In genomic region chr1:44819594-44820327, GRCh38 we compare ENCODE assay signal across 1 cellular context.
TF ChIP-seq lines count a peak whose summit lies in the region.

No MANE protein-coding gene starts in this region.

TF ChIP-seq in K562, 482 proteins besides CTCF, POLR2A, EP300 and RAD21 (continued from another document and continues in another):
- TF ChIP-seq PREB (CRISPR knock-in tag; IDR thresholded peaks at IDR 0.05) (no peak), ZNF449 (CRISPR knock-in tag; IDR thresholded peaks at IDR 0.05) (no peak), HINFP (tag; conservative IDR thresholded peaks at IDR 0.05; ENCODE audit: low read depth) (0 out of 2 replicates have a peak, but pooled peaks have one; percentile 30), ZKSCAN3 (CRISPR knock-in tag; IDR thresholded peaks at IDR 0.05) (no peak), ZBTB26 (CRISPR knock-in tag; IDR thresholded peaks at IDR 0.05) (no peak; the same call in 1 of the 2 replicates), ZNF639 (CRISPR knock-in tag; conservative IDR thresholded peaks at IDR 0.05 in 1 of 2, IDR thresholded peaks at IDR 0.05 in 1 of 2) (peak in 1 of 2 experiments; percentile 80; a peak in 2 of 4 replicates), SIN3B (IDR thresholded peaks at IDR 0.05; ENCODE audit: low read depth) (no peak), STAT5B (CRISPR knock-in tag; IDR thresholded peaks at IDR 0.05) (no peak), SREBF1 (IDR thresholded peaks at IDR 0.05; ENCODE audit: borderline replicate concordance, low read depth, low read length) (no peak), SMARCA5 (IDR thresholded peaks at IDR 0.05) (no peak), USF1 (CRISPR knock-in tag; IDR thresholded peaks at IDR 0.05) (no peak), PML (IDR thresholded peaks at IDR 0.05; ENCODE audit: low read length) (peak; percentile 100), CTBP1 (IDR thresholded peaks at IDR 0.05; ENCODE audit: borderline replicate concordance) (peak; percentile 73), GATA2 (CRISPR knock-in tag; IDR thresholded peaks at IDR 0.05) (no peak; the same call in 1 of the 2 replicates), MXI1 (IDR thresholded peaks at IDR 0.05; ENCODE audit: low read depth, low read length) (peak; percentile 89; the same call in 1 of the 2 replicates), FOXP1 (CRISPR knock-in tag; IDR thresholded peaks at IDR 0.05) (peak; percentile 82), GTF2F1 (IDR thresholded peaks at IDR 0.05; ENCODE audit: low read depth, low read length) (peak; percentile 100), RFX1 (IDR thresholded peaks at IDR 0.05) (no peak; the same call in 1 of the 2 replicates), EZH2 (IDR thresholded peaks at IDR 0.05; ENCODE audit: borderline replicate concordance, low read depth, low read length) (no peak; the same call in 1 of the 2 replicates), FOXM1 (IDR thresholded peaks at IDR 0.05; ENCODE audit: low read depth) (no peak; the same call in none of the 2 replicates), FOXM1 (CRISPR knock-in tag; IDR thresholded peaks at IDR 0.05; ENCODE audit: low read depth) (peak; percentile 94; the same call in 1 of the 2 replicates), STAT5A (IDR thresholded peaks at IDR 0.05; ENCODE audit: borderline replicate concordance, low read length) (peak; percentile 77), HDAC6 (IDR thresholded peaks at IDR 0.05; ENCODE audit: low read depth, low read length) (no peak; the same call in 1 of the 2 replicates), HMGXB4 (CRISPR knock-in tag; IDR thresholded peaks at IDR 0.05) (no peak), NFIC (IDR thresholded peaks at IDR 0.05) (peak; percentile 85), NUFIP1 (IDR thresholded peaks at IDR 0.05; ENCODE audit: partially characterized antibody) (peak; percentile 96), PCBP1 (IDR thresholded peaks at IDR 0.05; ENCODE audit: low read depth, low read length, poor library complexity, severe bottlenecking) (no peak), FIP1L1 (IDR thresholded peaks at IDR 0.05; ENCODE audit: low read depth, low read length, poor library complexity, severe bottlenecking) (no peak), ARHGAP35 (IDR thresholded peaks at IDR 0.05; ENCODE audit: partially characterized antibody) (peak; percentile 99), PHF21A (IDR thresholded peaks at IDR 0.05; ENCODE audit: borderline replicate concordance, low read depth) (peak; percentile 66), ZNF134 (CRISPR knock-in tag; conservative IDR thresholded peaks at IDR 0.05) (no peak), ZNF280B (CRISPR knock-in tag; IDR thresholded peaks at IDR 0.05) (no peak), GABPA (tag; conservative IDR thresholded peaks at IDR 0.05; ENCODE audit: low read depth) (peak; percentile 82), ZBTB12 (CRISPR knock-in tag; IDR thresholded peaks at IDR 0.05) (no peak; the same call in none of the 2 replicates), PTRF (tag; IDR thresholded peaks at IDR 0.05) (no peak; the same call in 1 of the 2 replicates), HCFC1 (IDR thresholded peaks at IDR 0.05; ENCODE audit: low read depth, low read length) (no peak; the same call in 1 of the 2 replicates), ZBED1 (IDR thresholded peaks at IDR 0.05) (peak; percentile 99), L3MBTL2 (IDR thresholded peaks at IDR 0.05) (peak; percentile 59), PPARD (CRISPR knock-in tag; IDR thresholded peaks at IDR 0.05) (no peak), THRAP3 (IDR thresholded peaks at IDR 0.05; ENCODE audit: borderline replicate concordance) (peak; percentile 99), PHB2 (IDR thresholded peaks at IDR 0.05; ENCODE audit: low read depth) (0 out of 2 replicates have a peak, but pooled peaks have one; percentile 43), KDM2B (CRISPR knock-in tag; IDR thresholded peaks at IDR 0.05) (no peak), SIN3A (IDR thresholded peaks at IDR 0.05; ENCODE audit: borderline replicate concordance in 2 of 2, control insufficient read depth in 1 of 2, low read depth in 2 of 2, low read length in 2 of 2) (peak; percentile 94 to 97), MCM5 (IDR thresholded peaks at IDR 0.05; ENCODE audit: low read depth) (no peak), PRDM10 (IDR thresholded peaks at IDR 0.05; ENCODE audit: partially characterized antibody) (peak; percentile 36), MTA2 (IDR thresholded peaks at IDR 0.05; ENCODE audit: low read depth) (peak; percentile 32; the same call in 1 of the 2 replicates), ZNF277 (CRISPR knock-in tag; IDR thresholded peaks at IDR 0.05; ENCODE audit: borderline replicate concordance) (no peak), POU5F1 (IDR thresholded peaks at IDR 0.05; ENCODE audit: borderline replicate concordance, low read depth, low read length, partially characterized antibody) (no peak)
